Comparison of ENCODE assay signal across 15 cellular contexts in the genomic region with DNA sequence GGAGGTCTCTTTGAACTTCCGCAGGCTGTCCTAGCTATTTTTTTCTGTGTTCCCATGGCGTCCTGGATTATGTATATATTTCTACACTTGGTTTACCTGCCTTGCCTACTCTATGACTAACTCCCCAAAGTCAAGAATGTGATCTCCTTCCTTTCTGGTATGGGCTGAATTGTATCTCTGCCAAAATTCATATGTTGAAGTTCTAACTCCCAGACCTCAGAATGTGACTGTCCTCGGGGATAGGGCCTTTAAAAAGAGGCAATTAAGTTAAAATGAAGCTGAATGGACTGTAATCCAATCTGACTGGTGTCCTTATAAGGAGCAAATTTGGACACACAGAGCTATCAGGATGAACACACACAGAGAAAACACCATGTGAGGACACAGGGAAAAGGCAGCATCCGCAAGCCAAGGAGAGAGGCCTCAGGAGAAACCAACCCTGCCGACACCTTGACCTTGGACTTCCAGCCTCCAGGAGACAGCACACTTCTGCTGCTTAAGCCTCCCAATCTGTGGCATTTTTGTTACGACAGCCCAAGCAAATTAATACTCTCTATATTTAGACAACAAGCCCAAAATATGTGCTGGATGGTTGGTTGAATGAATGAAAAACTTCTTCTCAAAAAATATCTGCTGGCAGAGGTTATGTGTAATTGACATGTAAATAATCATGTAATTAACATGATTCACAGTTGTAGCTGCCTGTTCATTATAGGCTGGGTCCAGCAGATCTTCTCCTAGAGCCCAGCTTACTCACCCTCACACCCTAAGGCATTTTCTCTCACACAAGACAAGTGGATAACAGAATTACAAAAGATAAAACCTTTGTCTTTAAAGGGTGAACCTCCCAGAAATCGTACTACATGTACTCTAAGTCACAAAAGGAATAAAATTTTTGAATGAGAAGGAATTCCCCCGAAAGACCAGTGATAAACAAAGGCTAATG.
A peak's percentile ranks its signal among the peaks of the same experiment; 100 is the strongest.
DNase-seq lines count a peak whose midpoint lies in the region; ATAC-seq and TF ChIP-seq lines count a peak whose summit lies in the region.
"Had no signal": no experiment of that assay in that cellular context is flagged by ENCODE, and none has a peak within 500 bp of the region (broad histone marks: within the 10 kb centered on the region; RNA-seq: fewer than 3 reads in every experiment).

No MANE protein-coding gene starts in this region.

- no peak for TF ChIP-seq CTCF in left ventricle myocardium inferior (IDR thresholded peaks at IDR 0.05; ENCODE audit: borderline replicate concordance)
- no peak for TF ChIP-seq CTCF in coronary artery (IDR thresholded peaks at IDR 0.05)
- no peak for TF ChIP-seq CTCF in neural crest cell (conservative IDR thresholded peaks at IDR 0.05)
- no peak for TF ChIP-seq CTCF in uterus (IDR thresholded peaks at IDR 0.05)

- peak overlapping the region; percentile 99 for H3K27ac Mint-ChIP-seq in neural crest cell (ENCODE audit: unreplicated experiment)
- H3K27ac Mint-ChIP-seq: activated naive CD4-positive, alpha-beta T cell treated with anti-CD3 and anti-CD28 coated beads, Interleukin-2, amount 10 ng/mL, durations not matched to agents 7 days and 5 days; naive B cell had no signal

- H3K9me3 ChIP-seq in left ventricle myocardium inferior (replicated peaks): peaks cover 7% of the 10 kb centered on the region
- H3K9me3 ChIP-seq in uterus: no peaks in the 10 kb centered on the region
- H3K9me3 ChIP-seq: A549 had no signal

- H3K27me3 ChIP-seq in left ventricle myocardium inferior (ENCODE audit: low read depth) (no peaks in the 10 kb centered on the region), uterus (no peaks in the 10 kb centered on the region)

- H3K4me1 Mint-ChIP-seq in neural crest cell: peaks cover 89% of the 10 kb centered on the region
- H3K4me1 Mint-ChIP-seq: naive B cell had no signal

- H3K4me3 ChIP-seq in left ventricle myocardium inferior (no peak overlapping the region), coronary artery (no peak overlapping the region), uterus (no peak overlapping the region)
- H3K4me3 ChIP-seq: A549 had no signal

- TF ChIP-seq POLR2A in uterus (IDR thresholded peaks at IDR 0.05): no peak

- DNase-seq in left ventricle myocardium inferior (no peak), left cardiac atrium (no peak), coronary artery (ENCODE audit: low spot score) (no peak), neural crest cell (ENCODE audit: low read depth, low spot score) (no peak), uterus (no peak), DMS 273 treated with DMSO at 0.1 percent for 48 hours (lab: John Stamatoyannopoulos, UW) (no peak)
- DNase-seq: activated naive CD4-positive, alpha-beta T cell treated with anti-CD3 and anti-CD28 coated beads, Interleukin-2, amount 10 ng/mL, durations not matched to agents 7 days and 5 days; foreskin melanocyte; naive B cell; NCI-H446; trophoblast cell had no signal

- peaks cover 73% of the 10 kb centered on the region for H3K4me1 ChIP-seq in left ventricle myocardium inferior
- no peaks in the 10 kb centered on the region for H3K4me1 ChIP-seq in uterus
- H3K4me1 ChIP-seq: A549 had no signal

- H3K4me3 Mint-ChIP-seq in neural crest cell: peak overlapping the region; percentile 78
- H3K4me3 Mint-ChIP-seq: activated naive CD4-positive, alpha-beta T cell treated with anti-CD3 and anti-CD28 coated beads, Interleukin-2, amount 10 ng/mL, durations not matched to agents 7 days and 5 days had no signal

- no peaks in the 10 kb centered on the region for H3K36me3 Mint-ChIP-seq in neural crest cell (ENCODE audit: low read depth)

- H3K9me3 Mint-ChIP-seq in neural crest cell: no peaks in the 10 kb centered on the region

- H3K27me3 Mint-ChIP-seq in neural crest cell (ENCODE audit: low read depth): no peaks in the 10 kb centered on the region

- H3K27ac ChIP-seq in left ventricle myocardium inferior (replicated peaks) (peak overlapping the region; percentile 86), coronary artery (peak overlapping the region; percentile 52 to 85), uterus (peak overlapping the region; percentile 13 to 34)
- H3K27ac ChIP-seq: A549, RWPE1 had no signal

- intact Hi-C loops in left ventricle myocardium inferior (cut with micrococcal nuclease): no loop called here
- intact Hi-C loops in left cardiac atrium (cut with DNase I): loop anchor here in 1 of 2 donors (10.0 kb wide), 1 partner anchor 219 kb away; a partner anchor contains a TSS
- intact Hi-C loops in uterus (cut with DNase I; ENCODE audit: low total_unique reads): no loop called here

- no peaks in the 10 kb centered on the region for H3K36me3 ChIP-seq in left ventricle myocardium inferior
- H3K36me3 ChIP-seq in uterus: no peaks in the 10 kb centered on the region

- ATAC-seq in left cardiac atrium (no peak), GM18868 (IDR thresholded peaks at IDR 0.05; ENCODE audit: unreplicated experiment) (no peak), GM18520 (IDR thresholded peaks at IDR 0.05; ENCODE audit: unreplicated experiment) (no peak)
- ATAC-seq: A549 had no signal

Comparison
In these comparisons a context has a peak if more than half of its experiments do, and no peak if none do; other contexts are left out.
1. H3K27ac ChIP-seq: peak in every context shown above with its lines; median percentile 86 in left ventricle myocardium inferior; 68 in coronary artery; 24 in uterus.